In genomic region chr18:42446195-42446594, GRCh38 we compare ENCODE assay signal across 17 cellular contexts.
A peak's percentile ranks its signal among the peaks of the same experiment; 100 is the strongest.
DNase-seq lines count a peak whose midpoint lies in the region; TF ChIP-seq lines count a peak whose summit lies in the region.
"Had no signal": no experiment of that assay in that cellular context is flagged by ENCODE, and none has a peak within 500 bp of the region (broad histone marks: within the 10 kb centered on the region; RNA-seq: fewer than 3 reads in every experiment).

No MANE protein-coding gene starts in this region.

- H3K36me3 ChIP-seq in prostate gland = no peaks in the 10 kb centered on the region
- H3K36me3 ChIP-seq: gastroesophageal sphincter had no signal

- intact Hi-C loops in prostate gland (cut with DNase I) = no loop called here

- TF ChIP-seq POLR2A in prostate gland (IDR thresholded peaks at IDR 0.05) = no peak

- H3K4me3 ChIP-seq in prostate gland = no peak overlapping the region
- H3K4me3 ChIP-seq: dorsolateral prefrontal cortex, gastroesophageal sphincter had no signal

- DNase-seq in HuH-7 (ENCODE audit: low spot score) (peak; percentile 1), brain pericyte (ENCODE audit: low read depth, low spot score) (peak; percentile 40), iris pigment epithelial cell (ENCODE audit: low read depth) (peak; percentile 87), stromal cell of bone marrow (ENCODE audit: low read depth) (peak; percentile 89), HEK293T (ENCODE audit: extremely low spot score) (no peak), prostate gland (ENCODE audit: low spot score) (no peak), NCI-H146 treated with DMSO at 0.1 percent for 48 hours (lab: John Stamatoyannopoulos, UW; ENCODE audit: unreplicated experiment) (no peak)
- DNase-seq: activated CD4-positive, alpha-beta T cell treated with anti-CD3 and anti-CD28 coated beads, Interleukin-2, amount 10 ng/mL, durations not matched to agents 7 days and 5 days; activated T-cell treated with anti-CD3 and anti-CD28 coated beads, Interleukin-2, amount 50 U/mL, for 4 hours; dorsolateral prefrontal cortex; left cardiac atrium; naive thymus-derived CD4-positive, alpha-beta T cell; NCI-H1436 treated with DMSO at 0.1 percent for 48 hours; NCI-H524; right cardiac atrium; stimulated activated naive CD4-positive, alpha-beta T cell treated with Interleukin-2 at 50 U/mL for 16 hours had no signal

- no peaks in the 10 kb centered on the region for H3K27me3 ChIP-seq in prostate gland (replicated peaks; ENCODE audit: insufficient read depth)
- H3K27me3 ChIP-seq: gastroesophageal sphincter had no signal

- POLR2A ChIA-PET in HEK293T (lab: Yijun Ruan, JAX) = no interaction called here

- CTCF ChIA-PET in HEK293T (lab: Yijun Ruan, JAX) = no interaction called here

- TF ChIP-seq CTCF in prostate gland (IDR thresholded peaks at IDR 0.05) = no peak

- no peaks in the 10 kb centered on the region for H3K9me3 ChIP-seq in prostate gland

- H3K4me1 ChIP-seq in prostate gland (replicated peaks) = no peaks in the 10 kb centered on the region
- H3K4me1 ChIP-seq: gastroesophageal sphincter had no signal

- no peak overlapping the region for H3K27ac ChIP-seq in prostate gland
- H3K27ac ChIP-seq: dorsolateral prefrontal cortex, gastroesophageal sphincter had no signal

TF ChIP-seq in HEK293T, 16 proteins besides CTCF, POLR2A, EP300 and RAD21:
- TF ChIP-seq LEF1 (IDR thresholded peaks at IDR 0.05; ENCODE audit: borderline replicate concordance) = no peak
TF ChIP-seq in HEK293T: peak in this region for 0.

Comparison
In these comparisons a context has a peak if more than half of its experiments do, and no peak if none do; other contexts are left out.
1. DNase-seq: peak in HuH-7 (single experiment), brain pericyte (single experiment), iris pigment epithelial cell (single experiment) and stromal cell of bone marrow (single experiment); none in HEK293T (single experiment), prostate gland (single experiment) and NCI-H146 treated with DMSO at 0.1 percent for 48 hours (single experiment).